In the genomic region with DNA sequence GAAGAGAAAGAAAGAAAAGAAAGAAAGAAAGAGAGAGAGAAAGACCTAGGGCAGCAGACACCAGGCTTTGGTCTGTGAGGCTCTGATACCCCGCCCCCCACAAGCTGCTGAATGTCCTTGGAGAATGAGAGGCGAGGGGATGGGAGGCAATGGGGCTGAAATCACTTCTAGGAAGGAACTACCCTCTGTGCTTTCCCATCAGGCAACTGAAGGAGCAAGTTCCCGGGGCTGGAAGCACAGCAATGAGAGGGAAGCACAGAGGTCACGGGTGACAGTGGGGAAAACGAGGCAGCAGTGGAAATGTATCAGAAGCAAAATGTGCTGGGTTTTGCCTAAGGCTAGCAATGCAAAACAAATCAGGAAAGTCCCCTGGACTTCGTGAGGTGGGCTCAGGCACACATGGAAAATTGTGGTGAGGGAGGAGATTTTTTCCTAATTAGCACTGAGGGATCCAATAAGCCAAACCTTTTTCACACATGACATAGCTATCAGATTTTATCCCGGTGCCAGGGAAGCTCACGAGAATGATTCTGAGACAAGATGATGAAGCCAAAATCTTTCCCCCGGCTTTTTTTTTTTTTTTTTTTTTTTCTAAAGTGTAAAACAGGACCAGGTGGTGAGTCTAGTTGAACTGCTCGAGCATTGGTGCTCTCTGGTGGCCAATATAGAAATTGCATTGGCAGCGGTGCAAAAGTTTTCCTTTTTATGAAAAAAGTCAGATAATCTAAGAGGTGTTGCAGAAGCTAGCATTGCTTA, we compare ENCODE assay signal across 1 cellular context.
TF ChIP-seq lines count a peak whose summit lies in the region.

No MANE protein-coding gene starts in this region.

TF ChIP-seq in neural cell, 6 proteins besides CTCF, POLR2A, EP300 and RAD21:
- TF ChIP-seq MXI1 (conservative IDR thresholded peaks at IDR 0.05; ENCODE audit: poor library complexity, severe bottlenecking) (no peak), POLR2AphosphoS5 (IDR thresholded peaks at IDR 0.05) (no peak), EZH2 (IDR thresholded peaks at IDR 0.05; ENCODE audit: borderline replicate concordance, insufficient read depth, low read length, poor library complexity, severe bottlenecking) (no peak), TAF1 (IDR thresholded peaks at IDR 0.05; ENCODE audit: low read depth) (no peak), SMC3 (conservative IDR thresholded peaks at IDR 0.05; ENCODE audit: poor library complexity) (peak; percentile 95)
